1 cellular context compared by ENCODE assay signal in the genomic region with DNA sequence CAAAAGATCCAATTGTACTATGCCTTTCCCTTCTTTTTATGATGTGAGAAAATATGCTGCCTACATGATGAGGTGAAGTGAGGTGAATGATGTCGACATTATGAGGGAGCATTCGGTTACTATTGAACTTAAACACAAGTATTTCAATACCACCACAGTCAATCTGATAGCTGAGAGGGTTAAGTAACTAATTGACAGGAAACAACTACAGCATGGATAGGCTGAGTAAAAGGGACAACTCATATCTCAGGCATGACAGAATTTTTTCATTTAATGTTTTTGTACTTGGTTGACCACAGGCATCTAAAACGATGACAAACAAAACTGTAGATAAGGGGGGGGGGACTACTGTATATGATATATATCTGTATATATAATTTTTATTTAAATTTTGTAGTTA.
TF ChIP-seq lines count a peak whose summit lies in the region.

No MANE protein-coding gene starts in this region.

TF ChIP-seq in GM12878, 131 proteins besides CTCF, POLR2A, EP300 and RAD21 (continued from another document):
- TF ChIP-seq FOS (IDR thresholded peaks at IDR 0.05; ENCODE audit: borderline replicate concordance, extremely low read depth, insufficient read length) (no peak), HDGF (IDR thresholded peaks at IDR 0.05) (no peak), ZZZ3 (IDR thresholded peaks at IDR 0.05; ENCODE audit: control insufficient read depth, insufficient read length, low read depth) (no peak), SIX5 (IDR thresholded peaks at IDR 0.05; ENCODE audit: low read depth, low read length, severe bottlenecking) (no peak), LARP7 (IDR thresholded peaks at IDR 0.05) (no peak), POLR2AphosphoS5 (IDR thresholded peaks at IDR 0.05; ENCODE audit: low read length) (no peak)
